ENCODE assay signal across 8 cellular contexts in the genomic region with DNA sequence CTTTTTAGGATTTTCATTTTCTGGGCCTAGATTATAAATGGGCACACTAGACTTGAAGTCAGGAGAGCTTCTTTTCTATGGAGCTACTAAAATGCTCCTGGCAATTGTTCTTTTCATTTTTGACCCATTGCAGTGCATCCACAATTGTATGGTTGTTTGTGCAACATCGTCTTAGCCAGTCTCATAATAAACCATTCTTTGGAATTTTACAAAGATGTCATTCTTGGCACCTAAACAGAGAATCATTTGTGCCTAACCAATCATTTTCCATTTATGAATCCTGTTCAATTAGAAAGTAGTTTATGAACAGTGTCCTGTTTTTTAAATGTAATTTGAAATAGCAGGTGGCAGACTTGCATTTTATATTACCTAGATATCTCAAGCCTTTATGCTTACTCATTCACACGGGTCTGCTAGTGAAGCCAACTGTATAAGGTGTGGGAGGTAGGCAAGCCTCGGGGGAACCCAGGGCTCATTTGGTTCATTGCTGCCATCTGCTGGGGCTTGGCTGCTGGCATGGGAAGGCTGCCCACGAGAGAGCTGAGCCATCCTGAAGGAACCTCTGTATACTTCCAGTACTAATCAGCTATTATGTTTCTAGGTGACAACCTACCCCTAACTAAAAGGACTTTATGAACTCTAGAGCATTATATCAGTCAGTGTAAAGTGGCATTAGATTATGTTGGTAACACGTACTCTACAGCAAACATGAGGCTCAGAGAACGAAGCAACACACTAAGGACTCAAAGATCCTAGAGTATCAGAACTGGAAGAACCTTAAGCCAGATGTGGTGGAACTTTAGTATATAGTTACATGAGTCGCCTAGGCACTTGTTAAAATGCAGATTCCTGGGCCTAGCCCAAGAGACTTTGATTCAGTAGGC. TPM values are rescaled to one million over a fixed set of nuclear protein-coding genes. Genes with fewer than 3 reads are reported as not detected.
DNase-seq lines count a peak whose midpoint lies in the region; ATAC-seq and TF ChIP-seq lines count a peak whose summit lies in the region.

No MANE protein-coding gene starts in this region.

- peaks cover 17% of the 10 kb centered on the region for H3K36me3 ChIP-seq in DOHH2 (ENCODE audit: control insufficient read depth, low read length)

- H3K4me1 Mint-ChIP-seq in H9 = peaks cover 7 to 9% of the 10 kb centered on the region in 2 experiments
- H3K4me1 Mint-ChIP-seq in activated B cell treated with CpG ODN at 0.5 μM for 24 hours = peaks cover 14% of the 10 kb centered on the region

- H2BK15ac ChIP-seq in H9 (ENCODE audit: low read depth, low read length) = no peak overlapping the region

- no peaks in the 10 kb centered on the region for H3K27me3 ChIP-seq in DOHH2 (ENCODE audit: control insufficient read depth, low read length)
- H3K27me3 ChIP-seq in H9 (ENCODE audit: insufficient read depth, low read length) = no peaks in the 10 kb centered on the region

- CTCF ChIA-PET in activated B cell treated with CpG ODN at 0.5 μM for 24 hours (lab: Charles Lee) = interaction anchor here (1.0 to 5.6 kb wide), 7 partner anchors 28 to 308 kb away, joined by 3 to 75 read pairs (median 4); no protein-coding TSS in a partner anchor

- DNase-seq in H9 (peak; percentile 68), NCI-H146 (lab: John Stamatoyannopoulos, UW) (peak; percentile 54), activated B cell treated with CpG ODN at 0.5 μM for 24 hours (peak; percentile 31), choroid plexus epithelial cell (ENCODE audit: low read depth) (peak; percentile 88), lower leg skin (ENCODE audit: low spot score in 2 of 2) (peak; percentile 58 to 87), NCI-H187 (lab: John Stamatoyannopoulos, UW) (no peak)
- peak; percentile 24 for DNase-seq in stimulated activated CD8-positive, alpha-beta memory T cell treated with anti-CD3 and anti-CD28 coated beads, Interleukin-12 subunit alpha, Interleukin-12 subunit beta, amount 100 ng/mL, for 4 hours (ENCODE audit: low read depth)

- no peak overlapping the region for H2BK20ac ChIP-seq in H9 (ENCODE audit: low read depth, low read length, poor library complexity, severe bottlenecking)

- peaks cover 4% of the 10 kb centered on the region; the same call in 1 of the 2 replicates for H3F3A ChIP-seq in DOHH2 (ENCODE audit: control insufficient read depth, insufficient read depth)

- H3K4me1 ChIP-seq in DOHH2 (ENCODE audit: control insufficient read depth, low read length) = peaks cover 16% of the 10 kb centered on the region
- no peaks in the 10 kb centered on the region for H3K4me1 ChIP-seq in H9 (ENCODE audit: insufficient read depth, low read length)

- no peak overlapping the region for H3K4ac ChIP-seq in H9 (ENCODE audit: low read depth, low read length)

- POLR2A ChIA-PET in activated B cell treated with CpG ODN at 0.5 μM for 24 hours (lab: Charles Lee) = no interaction called here

- H2AK5ac ChIP-seq in H9 (ENCODE audit: insufficient read length, low read length) = no peak overlapping the region

- no CpG with 5 or more reads among the region's 7 CpGs for WGBS in H9 (ENCODE audit: extremely low coverage, insufficient read length, low lambda C conversion rate)
- WGBS in lower leg skin, 2 donors = 37 to 44% methylated on average over 7 of the region's 7 CpGs

- H3K14ac ChIP-seq in H9 (ENCODE audit: insufficient read depth, low read length) = no peak overlapping the region

- H4K91ac ChIP-seq in H9 (ENCODE audit: insufficient read length, low read depth, low read length) = no peak overlapping the region

- no peak overlapping the region for H4K5ac ChIP-seq in H9 (ENCODE audit: insufficient read length, low read depth, low read length)

- no peaks in the 10 kb centered on the region for H3K79me2 ChIP-seq in DOHH2 (ENCODE audit: control insufficient read depth, low read length)
- no peaks in the 10 kb centered on the region for H3K79me2 ChIP-seq in H9 (ENCODE audit: insufficient read depth, low read length)

- no peaks in the 10 kb centered on the region for H3K79me1 ChIP-seq in H9 (ENCODE audit: insufficient read depth, low read depth, low read length, poor library complexity, severe bottlenecking)

- no peak overlapping the region for H3K23ac ChIP-seq in H9 (ENCODE audit: insufficient read length, low read depth, low read length)

- H3K9me3 ChIP-seq in DOHH2 (ENCODE audit: control insufficient read depth, insufficient read depth, low read length) = no peaks in the 10 kb centered on the region
- H3K9me3 ChIP-seq in H9 (ENCODE audit: control insufficient read depth, low read depth, low read length) = no peaks in the 10 kb centered on the region

- no peak for TF ChIP-seq POLR2A in lower leg skin (IDR thresholded peaks at IDR 0.05)

- H3K56ac ChIP-seq in H9 (ENCODE audit: insufficient read length, low read depth, low read length) = no peak overlapping the region

- no peak overlapping the region for H2BK5ac ChIP-seq in H9 (ENCODE audit: insufficient read length, low read length)

- H4K20me1 ChIP-seq in DOHH2 (ENCODE audit: control insufficient read depth, insufficient read depth, low read depth, low read length) = no peaks in the 10 kb centered on the region
- H4K20me1 ChIP-seq in H9 (ENCODE audit: control insufficient read depth, insufficient read depth, insufficient read length) = no peaks in the 10 kb centered on the region

- H3K27ac ChIP-seq in DOHH2 (ENCODE audit: low read depth, low read length) (no peak overlapping the region), H9 (ENCODE audit: insufficient read length, low read depth, low read length) (no peak overlapping the region)

- no peak overlapping the region for H2BK12ac ChIP-seq in H9 (ENCODE audit: insufficient read length, low read depth, low read length)

- no peak overlapping the region for H3K18ac ChIP-seq in H9 (ENCODE audit: insufficient read length, low read depth, low read length)

- H2AFZ ChIP-seq in H9 (ENCODE audit: low read length) = no peak overlapping the region

- intact Hi-C loops in activated B cell treated with CpG ODN at 0.5 μM for 24 hours (cut with micrococcal nuclease) (loop anchor here (1.0 to 2.0 kb wide), 3 partner anchors 28 to 308 kb away; no protein-coding TSS in a partner anchor), lower leg skin (cut with DNase I; ENCODE audit: low total_unique reads) (no loop called here)

- H3K4me2 ChIP-seq in DOHH2 (ENCODE audit: low read length) = no peak overlapping the region
- H3K4me2 ChIP-seq in H9 (ENCODE audit: insufficient read depth, insufficient read length, low read length) = no peak overlapping the region

- H3K27me3 Mint-ChIP-seq in H9 (ENCODE audit: low read depth) (no peaks in the 10 kb centered on the region), activated B cell treated with CpG ODN at 0.5 μM for 24 hours (no peaks in the 10 kb centered on the region)

- H3K9me3 Mint-ChIP-seq in H9 (no peaks in the 10 kb centered on the region), activated B cell treated with CpG ODN at 0.5 μM for 24 hours (no peaks in the 10 kb centered on the region)

- H4K8ac ChIP-seq in H9 (replicated peaks; ENCODE audit: insufficient read length, low read depth, low read length) = no peak overlapping the region

- peak; percentile 93 for ATAC-seq in activated B cell treated with CpG ODN at 0.5 μM for 24 hours (ENCODE audit: low read depth)

- H3K23me2 ChIP-seq in H9 (ENCODE audit: insufficient read length, low read depth, low read length, poor library complexity, severe bottlenecking) = no peaks in the 10 kb centered on the region

- H3K4me3 ChIP-seq in DOHH2 (ENCODE audit: low read length) (no peak overlapping the region), choroid plexus epithelial cell (ENCODE audit: low read depth, low read length) (no peak overlapping the region), lower leg skin (ENCODE audit: low read depth, poor library complexity, severe bottlenecking) (no peak overlapping the region)

- H3K27ac Mint-ChIP-seq in H9 (peak overlapping the region in 1 of 3 experiments; percentile 50; a peak in 1 of 7 replicates), activated B cell treated with CpG ODN at 0.5 μM for 24 hours (no peak overlapping the region)

- no peaks in the 10 kb centered on the region for H3K9me2 ChIP-seq in DOHH2 (replicated peaks; ENCODE audit: control insufficient read depth, low read length)

- H3K4me3 Mint-ChIP-seq in H9 = no peak overlapping the region
- no peak overlapping the region for H3K4me3 Mint-ChIP-seq in activated B cell treated with CpG ODN at 0.5 μM for 24 hours

- peak; percentile 61 for TF ChIP-seq CTCF in DOHH2 (IDR thresholded peaks at IDR 0.05; ENCODE audit: low read depth, low read length, poor library complexity, severe bottlenecking)
- TF ChIP-seq CTCF in H9 (conservative IDR thresholded peaks at IDR 0.05) = peak; percentile 76
- TF ChIP-seq CTCF in activated B cell treated with CpG ODN at 0.5 μM for 24 hours (IDR thresholded peaks at IDR 0.05) = no peak
- TF ChIP-seq CTCF in choroid plexus epithelial cell (conservative IDR thresholded peaks at IDR 0.05; ENCODE audit: low read depth, low read length) = peak; percentile 96
- TF ChIP-seq CTCF in lower leg skin (IDR thresholded peaks at IDR 0.05) = no peak

- H3K36me3 Mint-ChIP-seq in H9 (ENCODE audit: insufficient read depth in 1 of 3, low read depth in 3 of 3) (peaks cover 10 to 17% (median 14%) of the 10 kb centered on the region in 3 experiments; a peak in 6 of 7 replicates), activated B cell treated with CpG ODN at 0.5 μM for 24 hours (ENCODE audit: low read depth) (peaks cover 36% of the 10 kb centered on the region)

- no peak overlapping the region for H2BK120ac ChIP-seq in H9 (ENCODE audit: low read depth, low read length, poor library complexity, severe bottlenecking)

- H3K9ac ChIP-seq in H9 (ENCODE audit: extremely low read depth, insufficient read length, low read length) = no peak overlapping the region

- no peak overlapping the region for H3T11ph ChIP-seq in H9 (ENCODE audit: low read length)

RNA-seq across cellular contexts. Expression of gene TPT1, which starts 60.0 kb away (rescaled TPM):
- total RNA-seq in H9 (2021) = 2,205 and 2,239 TPM in 2 replicates
- 3,880 and 4,323 TPM in 2 replicates for total RNA-seq in activated B cell treated with CpG ODN at 0.5 μM for 24 hours
- 1,000 to 10,000 TPM; 2,307 to 2,977 (median 2,645) TPM for total RNA-seq in lower leg skin

Comparison
In these comparisons a context has a peak if more than half of its experiments do, and no peak if none do; other contexts are left out.
1. CTCF ChIP-seq: peak in DOHH2 (single experiment), H9 (single experiment) and choroid plexus epithelial cell (single experiment); none in activated B cell treated with CpG ODN at 0.5 μM for 24 hours (single experiment) and lower leg skin (0 of 3).
2. DNase-seq: peak in H9 (single experiment), NCI-H146 (single experiment), activated B cell treated with CpG ODN at 0.5 μM for 24 hours (single experiment), choroid plexus epithelial cell (single experiment), lower leg skin (2 of 2) and stimulated activated CD8-positive, alpha-beta memory T cell treated with anti-CD3 and anti-CD28 coated beads, Interleukin-12 subunit alpha, Interleukin-12 subunit beta, amount 100 ng/mL, for 4 hours (single experiment); none in NCI-H187 (0 of 2).